ENCODE assay signal across 13 cellular contexts in the genomic region with DNA sequence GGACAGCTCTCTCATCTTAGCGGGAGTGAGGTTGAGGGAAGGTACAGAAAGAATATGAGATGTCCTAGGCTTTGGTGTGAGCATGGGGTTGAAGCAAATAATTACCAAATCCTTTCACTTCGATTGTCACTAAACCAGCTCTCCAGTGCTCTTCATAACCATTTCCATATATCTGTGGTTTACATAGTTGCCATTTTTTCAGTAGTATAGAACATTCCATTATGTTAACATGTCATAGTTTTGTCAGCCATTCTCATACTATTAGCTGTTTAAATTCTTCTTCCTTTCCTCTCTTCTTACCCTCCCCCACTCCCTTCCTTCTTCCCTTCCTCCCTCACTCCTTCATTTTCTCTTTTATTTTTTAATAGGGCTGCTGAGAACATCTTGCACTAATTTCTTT.
DNase-seq lines count a peak whose midpoint lies in the region; FAIRE-seq and TF ChIP-seq lines count a peak whose summit lies in the region.
"Had no signal": no experiment of that assay in that cellular context is flagged by ENCODE, and none has a peak within 500 bp of the region (broad histone marks: within the 10 kb centered on the region; RNA-seq: fewer than 3 reads in every experiment).

No MANE protein-coding gene starts in this region.

- no peaks in the 10 kb centered on the region for H3K27me3 Mint-ChIP-seq in chondrocyte (ENCODE audit: low read depth)

- no peak for TF ChIP-seq POLR2A in esophagus squamous epithelium (IDR thresholded peaks at IDR 0.05)

- H3K4me3 Mint-ChIP-seq in chondrocyte (ENCODE audit: unreplicated experiment) = no peak overlapping the region

- no peaks in the 10 kb centered on the region for H3K9me3 ChIP-seq in esophagus squamous epithelium

- H3K79me2 ChIP-seq in ACC112 (ENCODE audit: control insufficient read depth, insufficient read depth, low read length, unreplicated experiment) = no peaks in the 10 kb centered on the region

- WGBS in esophagus squamous epithelium, 2 donors = 91 to 95% methylated on average over 2 of the region's 2 CpGs

- H3K27ac ChIP-seq in ACC112 (ENCODE audit: low read depth, low read length) (no peak overlapping the region), esophagus squamous epithelium (no peak overlapping the region), caudate nucleus (ENCODE audit: low read depth, low read length) (no peak overlapping the region)
- H3K27ac ChIP-seq: C4-2B had no signal

- H2AFZ ChIP-seq in ACC112 (ENCODE audit: low read length, unreplicated experiment) = no peak overlapping the region

- no peaks in the 10 kb centered on the region for H3K36me3 Mint-ChIP-seq in chondrocyte (ENCODE audit: low read depth)

- intact Hi-C loops in esophagus squamous epithelium (cut with DNase I) = no loop called here

- H3K9me3 Mint-ChIP-seq in chondrocyte (ENCODE audit: low read depth) = no peaks in the 10 kb centered on the region

- H3K36me3 ChIP-seq in ACC112 (ENCODE audit: insufficient read depth, low read length) (0 out of 2 replicates have a peak, but pooled peaks cover 5% of the 10 kb centered on the region), esophagus squamous epithelium (no peaks in the 10 kb centered on the region)

- peak overlapping the region; percentile 70 for H3K27ac Mint-ChIP-seq in chondrocyte (ENCODE audit: unreplicated experiment)

- H3K27me3 ChIP-seq in ACC112 (ENCODE audit: insufficient read depth, low read length) (no peaks in the 10 kb centered on the region), esophagus squamous epithelium (no peaks in the 10 kb centered on the region)

- TF ChIP-seq CTCF in chondrocyte (IDR thresholded peaks at IDR 0.05) (no peak), esophagus squamous epithelium (IDR thresholded peaks at IDR 0.05) (no peak)

- H3K4me3 ChIP-seq in ACC112 (ENCODE audit: low read depth, low read length) = peak overlapping the region; percentile 9; the same call in 1 of the 2 replicates
- no peak overlapping the region for H3K4me3 ChIP-seq in esophagus squamous epithelium

- peak; percentile 84 for FAIRE-seq in HTR-8/SVneo (lab: Jason Lieb, UNC)

- DNase-seq in HTR-8/SVneo (ENCODE audit: insufficient read length, low spot score) (no peak), chondrocyte (ENCODE audit: low spot score) (no peak), iris pigment epithelial cell (ENCODE audit: low read depth) (peak; percentile 58), esophagus squamous epithelium (lab: John Stamatoyannopoulos, UW) (no peak), caudate nucleus (lab: John Stamatoyannopoulos, UW) (no peak), NCI-H82 treated with DMSO at 0.1 percent for 48 hours (lab: John Stamatoyannopoulos, UW; ENCODE audit: unreplicated experiment) (no peak), SIG-M5 (lab: John Stamatoyannopoulos, UW) (no peak)
- DNase-seq: 8988T, DMS153, NCI-H1048, NCI-H748 treated with DMSO at 0.1 percent for 48 hours had no signal

- H3K4me1 Mint-ChIP-seq in chondrocyte (ENCODE audit: low read depth) = peaks cover 51% of the 10 kb centered on the region

- H3K4me1 ChIP-seq in ACC112 (ENCODE audit: control insufficient read depth, insufficient read depth, low read length, unreplicated experiment) (peaks cover 30% of the 10 kb centered on the region), esophagus squamous epithelium (peaks cover 0 to 8% (median 0%) of the 10 kb centered on the region in 3 donors)
